6 cellular contexts compared by ENCODE assay signal in the genomic region with DNA sequence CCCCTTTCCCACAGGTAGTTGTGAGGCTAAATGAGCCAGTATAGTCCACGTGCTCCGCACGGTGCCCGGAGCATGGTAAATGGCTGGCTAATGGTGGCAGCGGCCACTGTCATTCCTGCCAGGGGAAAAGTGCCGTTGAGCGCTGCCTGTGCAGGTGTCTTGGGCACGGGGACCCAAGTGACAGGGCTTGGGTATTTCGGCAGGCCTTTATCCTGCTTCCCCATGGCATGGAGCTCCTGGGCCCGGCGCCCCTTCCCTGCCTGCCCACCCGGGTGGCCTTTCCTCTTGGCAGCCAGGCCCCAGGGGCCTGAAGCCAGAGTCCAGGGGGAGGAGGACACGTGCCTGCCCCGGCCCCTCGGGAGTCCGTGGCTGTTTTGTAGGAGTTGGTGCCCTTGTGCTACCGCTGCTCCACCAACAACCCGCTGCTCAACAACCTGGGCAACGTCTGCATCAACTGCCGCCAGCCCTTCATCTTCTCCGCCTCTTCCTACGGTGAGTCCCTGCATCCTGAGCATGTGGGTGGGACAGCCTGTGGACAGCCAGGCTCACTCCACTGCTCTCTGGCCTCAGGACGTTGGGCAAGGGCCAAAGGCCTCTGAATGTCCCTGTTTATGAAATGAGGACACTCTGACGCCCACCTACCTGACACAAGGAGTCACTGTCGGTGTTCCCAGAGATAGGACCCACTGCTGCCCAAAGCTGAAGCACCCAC. TPM values are rescaled to one million over a fixed set of nuclear protein-coding genes. Genes with fewer than 3 reads are reported as not detected.
"Had no signal": no experiment of that assay in that cellular context is flagged by ENCODE, and none has a peak within 500 bp of the region (broad histone marks: within the 10 kb centered on the region; RNA-seq: fewer than 3 reads in every experiment).

No MANE protein-coding gene starts in this region.

RNA-seq across cellular contexts. Expression of a gene that starts 13.2 kb away (rescaled TPM):
- total RNA-seq: GM23338, H1, HFFc6, HT1080, IMR-90, K562 had no signal
- polyA plus RNA-seq: GM23338, H1, IMR-90, K562 had no signal

RNA-seq across cellular contexts. Expression of a gene that starts 27.7 kb away (rescaled TPM):
- total RNA-seq: GM23338, H1, HFFc6, HT1080, IMR-90, K562 had no signal
- polyA plus RNA-seq: GM23338, H1, IMR-90, K562 had no signal
